26 cellular contexts compared by ENCODE assay signal in the genomic region with DNA sequence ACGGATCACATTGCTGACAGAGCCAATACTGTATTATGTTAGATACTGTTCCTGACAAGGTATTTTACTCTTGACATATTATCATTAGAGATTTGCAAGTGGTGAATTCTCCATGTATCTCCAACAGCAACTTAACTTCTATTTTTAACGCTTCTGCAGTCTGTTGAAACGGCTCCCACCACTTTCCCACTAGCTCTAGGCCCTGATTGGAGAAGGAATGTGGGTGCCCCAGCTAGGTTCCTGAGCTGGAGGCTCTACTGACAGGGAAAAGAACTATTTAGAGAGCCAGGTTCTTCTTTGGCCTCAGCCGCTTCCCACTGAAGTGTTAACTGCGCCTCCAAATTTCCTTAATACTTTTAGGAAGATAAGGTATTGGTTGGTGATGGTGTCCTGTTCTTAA.
"Had no signal": no experiment of that assay in that cellular context is flagged by ENCODE, and none has a peak within 500 bp of the region (broad histone marks: within the 10 kb centered on the region; RNA-seq: fewer than 3 reads in every experiment).

No MANE protein-coding gene starts in this region.

- H3K27ac ChIP-seq: left lung, lower lobe of right lung, ovary, skin epidermis, stomach, testis, thyroid gland, transverse colon, upper lobe of left lung, vagina had no signal

- ATAC-seq: left colon; left lung; lower lobe of right lung; natural killer cell; sciatic nerve; stimulated activated naive B cell treated with anti-CD40 and anti-IgM and Interleukin-4, amounts not matched to agents 10 μg/mL and 1 μg/mL and 100 μg/mL, for 72 hours; stimulated activated naive CD8-positive, alpha-beta T cell treated with anti-CD3 and anti-CD28 coated beads, Interleukin-15, Interleukin-2, amounts not matched to agents 100 U/mL and 50 U/mL, for 24 hours had no signal

- H3K36me3 ChIP-seq: left lung, lower lobe of right lung, ovary, stomach, thyroid gland, transverse colon, upper lobe of left lung, vagina had no signal

- H3K9me3 ChIP-seq: left lung, lower lobe of right lung, ovary, stomach, testis, thyroid gland, transverse colon, upper lobe of left lung, vagina had no signal

- DNase-seq: hippocampal formation; kidney glomerular epithelial cell; left colon; left lung; lower lobe of right lung; mammary epithelial cell; mesenchymal stem cell; naive B cell; natural killer cell; nephron progenitor cell; ovary; retina; stimulated activated CD4-positive, alpha-beta T cell treated with anti-CD3 and anti-CD28 coated beads, Interleukin-12 subunit alpha, Interleukin-12 subunit beta, amount 100 ng/mL, for 4 hours; stimulated activated CD4-positive, alpha-beta T cell treated with anti-CD3 and anti-CD28 coated beads, Interleukin-15, amount 100 ng/mL, for 24 hours; stimulated activated CD4-positive, alpha-beta T cell treated with anti-CD3 and anti-CD28 coated beads, Interleukin-2, amount 100 ng/mL, for 24 hours; stimulated activated CD4-positive, alpha-beta T cell treated with anti-CD3 and anti-CD28 coated beads, Interleukin-4, amount 100 ng/mL, for 1 hour; stimulated activated naive B cell treated with anti-CD40 and anti-IgM and Interleukin-4, amounts not matched to agents 10 μg/mL and 1 μg/mL and 100 μg/mL, for 72 hours; stimulated activated naive CD8-positive, alpha-beta T cell treated with anti-CD3 and anti-CD28 coated beads, Interleukin-15, Interleukin-2, amounts not matched to agents 100 U/mL and 50 U/mL, for 24 hours; stomach; testis; thyroid gland; transverse colon; upper lobe of left lung had no signal

- H3K4me3 ChIP-seq: left lung, lower lobe of right lung, ovary, skin epidermis, stomach, testis, thyroid gland, transverse colon, upper lobe of left lung, vagina had no signal

- H3K27me3 ChIP-seq: left lung, ovary, testis, thyroid gland, transverse colon, upper lobe of left lung, vagina had no signal
